22 cellular contexts compared by ENCODE assay signal in the genomic region with DNA sequence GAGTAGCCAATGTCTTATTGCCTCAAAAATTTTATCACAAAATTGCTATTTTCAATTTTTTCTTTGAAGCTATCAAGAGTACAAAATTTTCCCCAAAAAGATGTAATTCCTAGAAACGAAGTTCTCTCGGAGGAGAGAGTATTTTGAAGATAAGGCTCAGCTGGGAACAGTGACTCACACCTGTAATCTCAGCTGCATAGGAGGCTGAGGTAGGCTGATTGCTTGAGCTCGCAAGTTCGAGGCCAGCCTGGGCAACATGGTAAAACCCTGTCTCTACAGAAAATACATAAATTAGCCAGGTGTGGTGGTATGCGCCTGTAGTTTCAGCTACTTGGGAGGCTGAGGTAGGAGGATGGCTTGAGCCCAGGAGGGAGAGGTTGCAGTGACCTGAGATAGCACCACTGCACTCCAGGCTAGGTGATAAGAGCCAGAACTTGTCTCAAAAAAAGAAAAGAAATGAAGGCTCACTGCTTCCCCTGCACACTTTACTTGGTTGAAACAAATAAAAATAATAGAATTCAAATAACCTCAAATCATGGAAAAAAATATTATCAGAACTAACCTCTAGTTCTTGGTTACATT. TPM values are rescaled to one million over a fixed set of nuclear protein-coding genes. Genes with fewer than 3 reads are reported as not detected.
DNase-seq lines count a peak whose midpoint lies in the region; ATAC-seq, FAIRE-seq and TF ChIP-seq lines count a peak whose summit lies in the region.
"Had no signal": no experiment of that assay in that cellular context is flagged by ENCODE, and none has a peak within 500 bp of the region (broad histone marks: within the 10 kb centered on the region; RNA-seq: fewer than 3 reads in every experiment).

No MANE protein-coding gene starts in this region.

- in situ Hi-C loops in GM12878 (cut with MboI), result no loop called here

- no peak for DNase-seq in CD4-positive, CD25-positive, alpha-beta regulatory T cell
- DNase-seq in GM12878 (ENCODE audit: low read depth, low spot score) (no peak), posterior vena cava (ENCODE audit: low spot score) (peak; percentile 44), Right ventricle myocardium superior (no peak)
- no peak for DNase-seq in activated CD4-positive, CD25-positive, alpha-beta regulatory T cell treated with anti-CD3 and anti-CD28 coated beads, Interleukin-2, amount 50 U/mL, for 72 hours
- DNase-seq: BE2C, COR-L47, DMS79, GOT3, MG63, NCI-H1048, NCI-H1417 treated with DMSO at 0.1 percent for 48 hours, NCI-H187, NCI-H2107, NCI-H69, SIG-M5, SK-N-SH had no signal

- H3K4me3 ChIP-seq in CD4-positive, CD25-positive, alpha-beta regulatory T cell (ENCODE audit: low read depth, low read length), result no peak overlapping the region
- no peak overlapping the region for H3K4me3 ChIP-seq in GM12878
- H3K4me3 ChIP-seq: MG63 had no signal

- no peaks in the 10 kb centered on the region for H4K20me1 ChIP-seq in GM12878 (ENCODE audit: control insufficient read depth, insufficient read depth)

- no peak for FAIRE-seq in GM12878 (lab: Jason Lieb, UNC)
- FAIRE-seq: A204.1 had no signal

- no peak overlapping the region for H2AFZ ChIP-seq in GM12878 (ENCODE audit: control insufficient read depth, low read depth, low read length)

- intact Hi-C loops in GM12878 (cut with micrococcal nuclease; ENCODE audit: unreplicated experiment), result no loop called here
- intact Hi-C loops in posterior vena cava (cut with DNase I), result no loop called here
- intact Hi-C loops in Right ventricle myocardium superior (cut with DNase I), result no loop called here

- BruUV-seq in GM12878 (replicated peaks; lab: Mats Ljungman, UMichigan), result no TSS peak

- H3K9me3 Mint-ChIP-seq in CD4-positive, CD25-positive, alpha-beta regulatory T cell, result peaks cover 0 to 8% (median 0%) of the 10 kb centered on the region in 7 donors
- peaks cover 0 to 9% (median 0%) of the 10 kb centered on the region in 3 donors for H3K9me3 Mint-ChIP-seq in IgD-negative memory B cell

- CTCF ChIA-PET in GM12878 (lab: Yijun Ruan, JAX), result interaction anchor here (0.6 to 1.2 kb wide), 2 partner anchors 135 to 209 kb away, joined by 3 read pairs; no protein-coding TSS in a partner anchor

- no peak overlapping the region for H3K27ac ChIP-seq in CD4-positive, CD25-positive, alpha-beta regulatory T cell (ENCODE audit: insufficient read depth, low read length, poor library complexity, severe bottlenecking)
- no peak overlapping the region for H3K27ac ChIP-seq in GM12878 (ENCODE audit: control insufficient read depth, insufficient read depth)
- H3K27ac ChIP-seq: RWPE1 had no signal

- peaks cover 6% of the 10 kb centered on the region for H3K4me1 ChIP-seq in CD4-positive, CD25-positive, alpha-beta regulatory T cell (ENCODE audit: control insufficient read depth, insufficient read depth, low read length, poor library complexity, severe bottlenecking)
- H3K4me1 ChIP-seq in GM12878 (ENCODE audit: control insufficient read depth, insufficient read depth, low read length), result peaks cover 33% of the 10 kb centered on the region
- H3K4me1 ChIP-seq: BE2C had no signal

- no peak for ATAC-seq in CD4-positive, CD25-positive, alpha-beta regulatory T cell (ENCODE audit: low read depth in 2 of 2)
- ATAC-seq in GM12878 (no peak; the same call in 1 of the 3 replicates), HG02852 (IDR thresholded peaks at IDR 0.05; ENCODE audit: unreplicated experiment) (no peak), Right ventricle myocardium superior (ENCODE audit: poor library complexity) (no peak)
- ATAC-seq: HCT116 had no signal

- H3K36me3 ChIP-seq in CD4-positive, CD25-positive, alpha-beta regulatory T cell (ENCODE audit: control insufficient read depth, insufficient read depth, low read length), result peaks cover 8% of the 10 kb centered on the region
- H3K36me3 ChIP-seq in GM12878 (ENCODE audit: control insufficient read depth in 2 of 2, insufficient read depth in 2 of 2, low read length in 1 of 2), result peaks cover 0 to 5% of the 10 kb centered on the region in 2 experiments; a peak in 3 of 4 replicates
- H3K36me3 ChIP-seq: BE2C had no signal

- TF ChIP-seq CTCF in GM12878 (IDR thresholded peaks at IDR 0.05 in 2 of 3, conservative IDR thresholded peaks at IDR 0.05 in 1 of 3; ENCODE audit: control insufficient read depth in 2 of 3, extremely low read depth in 1 of 3, insufficient read depth in 1 of 3, low read depth in 3 of 3, low read length in 3 of 3), result no peak

- SMC1A ChIA-PET in GM12878 (lab: Charles Lee; ENCODE audit: uncharacterized antibody, unreplicated experiment), result interaction anchor here (0.9 to 1.5 kb wide), 4 partner anchors 18 to 129 kb away, joined by 3 to 5 read pairs (median 3); a partner anchor contains a TSS

- RAD21 ChIA-PET in GM12878 (lab: Charles Lee; ENCODE audit: unreplicated experiment), result interaction anchor here (1.5 to 3.7 kb wide), 4 partner anchors 21 to 155 kb away, joined by 3 to 19 read pairs (median 4); a partner anchor contains a TSS

- H3K4me2 ChIP-seq in GM12878 (ENCODE audit: control insufficient read depth, insufficient read depth), result peak overlapping the region; percentile 94; the same call in 1 of the 2 replicates
- H3K4me2 ChIP-seq: SK-N-SH had no signal

- TF ChIP-seq POLR2A in GM12878 (IDR thresholded peaks at IDR 0.05; ENCODE audit: low read depth, low read length), result no peak

- no peaks in the 10 kb centered on the region for H3K27me3 ChIP-seq in CD4-positive, CD25-positive, alpha-beta regulatory T cell (ENCODE audit: control insufficient read depth, insufficient read depth, low read length)
- no peaks in the 10 kb centered on the region for H3K27me3 ChIP-seq in GM12878 (replicated peaks in 1 of 2; ENCODE audit: control insufficient read depth in 2 of 2, insufficient read depth in 2 of 2, low read length in 1 of 2)
- H3K27me3 ChIP-seq: BE2C, MG63 had no signal

- POLR2A ChIA-PET in GM12878 (lab: Charles Lee), result interaction anchor here (0.6 to 1.0 kb wide), 3 partner anchors 10 to 666 kb away, joined by 3 to 4 read pairs (median 3); no protein-coding TSS in a partner anchor

- no peaks in the 10 kb centered on the region for H3K9me3 ChIP-seq in CD4-positive, CD25-positive, alpha-beta regulatory T cell (ENCODE audit: control insufficient read depth in 2 of 2, low read length in 2 of 2)
- peaks cover 2% of the 10 kb centered on the region; the same call in 2 of the 3 replicates for H3K9me3 ChIP-seq in GM12878 (replicated peaks; ENCODE audit: control insufficient read depth, insufficient read depth, low read length)
- H3K9me3 ChIP-seq: BE2C had no signal

- no peak for TF ChIP-seq EP300 in GM12878 (IDR thresholded peaks at IDR 0.05; ENCODE audit: borderline replicate concordance in 1 of 2, control insufficient read depth in 1 of 2, low read depth in 2 of 2, low read length in 2 of 2)

- H3K4me3 Mint-ChIP-seq in CD4-positive, CD25-positive, alpha-beta regulatory T cell, result no peak overlapping the region
- H3K4me3 Mint-ChIP-seq in IgD-negative memory B cell, result peak overlapping the region in 1 of 4 donors; percentile 63

- peaks cover 12% of the 10 kb centered on the region for H3K79me2 ChIP-seq in GM12878 (ENCODE audit: control insufficient read depth, insufficient read depth, low read length)

- H3K36me3 Mint-ChIP-seq in CD4-positive, CD25-positive, alpha-beta regulatory T cell, result peaks cover 26% of the 10 kb centered on the region
- peaks cover 11% of the 10 kb centered on the region for H3K36me3 Mint-ChIP-seq in IgD-negative memory B cell

- H3K27ac Mint-ChIP-seq in CD4-positive, CD25-positive, alpha-beta regulatory T cell, result peak overlapping the region in 2 of 3 donors; percentile 20 to 65
- H3K27ac Mint-ChIP-seq in IgD-negative memory B cell, result peak overlapping the region; percentile 39 to 90 (median 59)

- H3K4me1 Mint-ChIP-seq in CD4-positive, CD25-positive, alpha-beta regulatory T cell, result peaks cover 22 to 46% (median 31%) of the 10 kb centered on the region in 4 donors
- peaks cover 43 to 49% (median 45%) of the 10 kb centered on the region in 3 donors for H3K4me1 Mint-ChIP-seq in IgD-negative memory B cell

- H3K9ac ChIP-seq in GM12878 (ENCODE audit: control insufficient read depth, insufficient read depth, low read length), result no peak overlapping the region
- H3K9ac ChIP-seq: SK-N-SH had no signal

- TF ChIP-seq RAD21 in GM12878 (IDR thresholded peaks at IDR 0.05; ENCODE audit: insufficient read depth, low read depth, low read length), result no peak

- WGBS in GM12878 (ENCODE audit: insufficient coverage, insufficient replicate concordance, low lambda C conversion rate, missing lambda C conversion rate), result 60% methylated on average over 5 of the region's 5 CpGs

- H3K27me3 Mint-ChIP-seq in CD4-positive, CD25-positive, alpha-beta regulatory T cell, result no peaks in the 10 kb centered on the region
- H3K27me3 Mint-ChIP-seq in IgD-negative memory B cell, result no peaks in the 10 kb centered on the region

RNA-seq across cellular contexts. Expression of a gene that starts 22.2 kb away (rescaled TPM):
- 120 TPM for total RNA-seq in CD4-positive, CD25-positive, alpha-beta regulatory T cell
- 10 to 100 TPM; 24.9 to 32.3 (median 30.6) TPM for polyA plus RNA-seq in CD4-positive, CD25-positive, alpha-beta regulatory T cell
- polyA plus RNA-seq in IgD-negative memory B cell, result 46.3 TPM
- total RNA-seq in GM12878 (2013; cell fraction: nucleolus; rRNA removed), result 252 and 259 TPM in 2 replicates
- 26.7 and 32.8 TPM in 2 replicates for total RNA-seq in GM12878 (2014; rRNA removed)
- 25.9 and 29.5 TPM in 2 replicates for total RNA-seq in GM12878 (2014; rRNA removed; fragmentation: Illumina TruSeq; extraction: Trizol)
- 27.7 and 28.0 TPM in 2 replicates for total RNA-seq in GM12878 (2021)
- 22.2 TPM for polyA plus RNA-seq in GM12878 (2011; ENCODE audit: low read depth)
- 40.7 and 43.9 TPM in 2 replicates for polyA plus RNA-seq in GM12878 (2011; rRNA removed)
- 33.3 and 42.0 TPM in 2 replicates for polyA plus RNA-seq in GM12878 (2011; cell fraction: cytosol; rRNA removed)
- polyA plus RNA-seq in GM12878 (2011; cell fraction: nucleus; rRNA removed), result 116 and 123 TPM in 2 replicates
- 35.8 and 41.9 TPM in 2 replicates for polyA plus RNA-seq in GM12878 (2012)
- 36.0 and 48.1 TPM in 2 replicates for polyA plus RNA-seq in GM12878 (2014; fragmentation: Illumina TruSeq; extraction: Trizol)
- 10 to 100 TPM in 1 of 2 experiments, 1 to 10 TPM in 1; 9.4 to 11.5 TPM for polyA plus RNA-seq in GM12878 (2014; fragmentation: Nextera tagmentation; extraction: Ambion mirVana)
- 25.9 and 31.1 TPM in 2 replicates for polyA plus RNA-seq in GM12878 (2014; rRNA removed)
- 10 to 100 TPM; 27.6 to 32.9 TPM for polyA plus RNA-seq in GM12878 (2016; fragmentation: Nextera tagmentation; extraction: Ambion mirVana)
- 24.8 and 27.2 TPM in 2 replicates for polyA minus RNA-seq in GM12878 (2011; rRNA and poly(A)+ RNA removed)
- polyA minus RNA-seq in GM12878 (2011; cell fraction: cytosol; rRNA and poly(A)+ RNA removed), result 16.6 and 19.1 TPM in 2 replicates
- 32.0 and 47.8 TPM in 2 replicates for polyA minus RNA-seq in GM12878 (2011; cell fraction: nucleus; rRNA and poly(A)+ RNA removed)
- 10 to 100 TPM; 35.8 to 39.8 TPM for total RNA-seq in posterior vena cava
- 31.8 TPM for total RNA-seq in Right ventricle myocardium superior
